8 cellular contexts compared by ENCODE assay signal in genomic region chr4:77156533-77156911, GRCh38. TPM values are rescaled to one million over a fixed set of nuclear protein-coding genes. Genes with fewer than 3 reads are reported as not detected.
DNase-seq lines count a peak whose midpoint lies in the region; FAIRE-seq and TF ChIP-seq lines count a peak whose summit lies in the region.

No MANE protein-coding gene starts in this region.

- peak; percentile 95 for FAIRE-seq in RCC 7860 (lab: Jason Lieb, UNC)

- peaks cover 28% of the 10 kb centered on the region for H3K79me2 ChIP-seq in GM23248 (ENCODE audit: insufficient read depth)
- peaks cover 21% of the 10 kb centered on the region; the same call in 1 of the 2 replicates for H3K79me2 ChIP-seq in Karpas-422 (ENCODE audit: low read length)

- H3K9me2 ChIP-seq in GM23248 (ENCODE audit: insufficient read depth) (no peaks in the 10 kb centered on the region), Karpas-422 (replicated peaks; ENCODE audit: insufficient read depth, low read length) (no peaks in the 10 kb centered on the region)

- H3K4me3 Mint-ChIP-seq in nephron: peak overlapping the region; percentile 94 to 98 (median 95)
- H3K4me3 Mint-ChIP-seq in stimulated activated naive CD8-positive, alpha-beta T cell treated with anti-CD3 and anti-CD28 coated beads, Interleukin-15, Interleukin-2, amounts not matched to agents 100 ng/mL and 50 ng/mL, for 24 hours: peak overlapping the region; percentile 99

- no peaks in the 10 kb centered on the region for H3K9me3 ChIP-seq in GM23248 (ENCODE audit: low read depth)
- no peaks in the 10 kb centered on the region for H3K9me3 ChIP-seq in Karpas-422 (ENCODE audit: low read length)

- H3K4me3 ChIP-seq in GM23248 (peak overlapping the region; percentile 99), Karpas-422 (ENCODE audit: low read length) (peak overlapping the region; percentile 76), fibroblast of the aortic adventitia (ENCODE audit: low read depth, low read length) (peak overlapping the region; percentile 97)

- peak overlapping the region; percentile 87 for H3K27ac ChIP-seq in GM23248
- H3K27ac ChIP-seq in Karpas-422 (ENCODE audit: low read length): peak overlapping the region; percentile 99

- peak overlapping the region; percentile 97 to 100 (median 100) for H3K27ac Mint-ChIP-seq in nephron
- H3K27ac Mint-ChIP-seq in stimulated activated naive CD8-positive, alpha-beta T cell treated with anti-CD3 and anti-CD28 coated beads, Interleukin-15, Interleukin-2, amounts not matched to agents 100 ng/mL and 50 ng/mL, for 24 hours: peak overlapping the region; percentile 96

- H3K9ac ChIP-seq in GM23248: peak overlapping the region; percentile 95
- H3K9ac ChIP-seq in Karpas-422 (ENCODE audit: low read length): peak overlapping the region; percentile 85

- H3K4me2 ChIP-seq in GM23248 (ENCODE audit: unreplicated experiment): peak overlapping the region; percentile 94
- H3K4me2 ChIP-seq in Karpas-422 (ENCODE audit: low read depth, low read length, poor library complexity, severe bottlenecking): peak overlapping the region; percentile 89

- peak overlapping the region; percentile 96 for H2AFZ ChIP-seq in GM23248
- peak overlapping the region; percentile 87; the same call in 1 of the 2 replicates for H2AFZ ChIP-seq in Karpas-422 (ENCODE audit: low read length)

- TF ChIP-seq CTCF in fibroblast of the aortic adventitia (IDR thresholded peaks at IDR 0.05; ENCODE audit: insufficient read depth, low read length): no peak
- TF ChIP-seq CTCF in nephron (IDR thresholded peaks at IDR 0.05; ENCODE audit: unreplicated experiment in 3 of 3): no peak

- H3K4me1 ChIP-seq in GM23248 (ENCODE audit: insufficient read depth) (peaks cover 15% of the 10 kb centered on the region), Karpas-422 (ENCODE audit: low read length) (peaks cover 62% of the 10 kb centered on the region)

- DNase-seq in EH (ENCODE audit: low read depth): peak; percentile 99
- DNase-seq in GM23248: peak; percentile 99
- DNase-seq in Karpas-422: peak; percentile 97
- DNase-seq in RCC 7860 (ENCODE audit: low spot score): peak; percentile 96
- peak; percentile 98 for DNase-seq in activated effector memory CD4-positive, alpha-beta T cell treated with anti-CD3 and anti-CD28 coated beads, Interleukin-2, amount 50 U/mL, for 16 hours
- peak; percentile 99 for DNase-seq in fibroblast of the aortic adventitia (ENCODE audit: low read depth)

- H3K4me1 Mint-ChIP-seq in nephron: peaks cover 32% of the 10 kb centered on the region
- H3K4me1 Mint-ChIP-seq in stimulated activated naive CD8-positive, alpha-beta T cell treated with anti-CD3 and anti-CD28 coated beads, Interleukin-15, Interleukin-2, amounts not matched to agents 100 ng/mL and 50 ng/mL, for 24 hours (ENCODE audit: low read depth): peaks cover 53% of the 10 kb centered on the region

- no peaks in the 10 kb centered on the region for H3K27me3 Mint-ChIP-seq in nephron (ENCODE audit: low read depth)
- H3K27me3 Mint-ChIP-seq in stimulated activated naive CD8-positive, alpha-beta T cell treated with anti-CD3 and anti-CD28 coated beads, Interleukin-15, Interleukin-2, amounts not matched to agents 100 ng/mL and 50 ng/mL, for 24 hours: no peaks in the 10 kb centered on the region

- H3K36me3 Mint-ChIP-seq in nephron (ENCODE audit: low read depth): peaks cover 20% of the 10 kb centered on the region
- H3K36me3 Mint-ChIP-seq in stimulated activated naive CD8-positive, alpha-beta T cell treated with anti-CD3 and anti-CD28 coated beads, Interleukin-15, Interleukin-2, amounts not matched to agents 100 ng/mL and 50 ng/mL, for 24 hours (ENCODE audit: low read depth): peaks cover under 1% of the 10 kb centered on the region

- no peaks in the 10 kb centered on the region for H3F3A ChIP-seq in GM23248 (ENCODE audit: insufficient read depth)

- H3K27me3 ChIP-seq in GM23248 (replicated peaks; ENCODE audit: insufficient read depth) (no peaks in the 10 kb centered on the region), Karpas-422 (ENCODE audit: low read length) (no peaks in the 10 kb centered on the region)

- H3K9me3 Mint-ChIP-seq in nephron: no peaks in the 10 kb centered on the region
- no peaks in the 10 kb centered on the region for H3K9me3 Mint-ChIP-seq in stimulated activated naive CD8-positive, alpha-beta T cell treated with anti-CD3 and anti-CD28 coated beads, Interleukin-15, Interleukin-2, amounts not matched to agents 100 ng/mL and 50 ng/mL, for 24 hours

- WGBS in GM23248 (ENCODE audit: low coverage in 1 of 2, low lambda C conversion rate in 2 of 2, missing lambda C conversion rate in 2 of 2), 2 experiments: 1 to 2% methylated on average over 17 of the region's 17 CpGs

- H4K20me1 ChIP-seq in GM23248 (ENCODE audit: insufficient read depth) (no peaks in the 10 kb centered on the region; the same call in 1 of the 2 replicates), Karpas-422 (ENCODE audit: insufficient read depth, low read depth, low read length) (no peaks in the 10 kb centered on the region; the same call in 1 of the 2 replicates)

- in situ Hi-C loops in GM23248 (cut with MboI): no loop called here

- H3K36me3 ChIP-seq in GM23248 (ENCODE audit: low read depth): peaks cover 20% of the 10 kb centered on the region
- peaks cover 12% of the 10 kb centered on the region for H3K36me3 ChIP-seq in Karpas-422 (ENCODE audit: insufficient read depth, low read length)

RNA-seq across cellular contexts. Expression of gene CCNG2, which starts 0.5 kb away (rescaled TPM):
- total RNA-seq in GM23248 (2014; rRNA removed; shearing (Covaris generic)): 34.0 and 40.0 TPM in 2 replicates
- polyA plus RNA-seq in GM23248 (2016; fragmentation: Nextera tagmentation; extraction: Ambion mirVana): 31.2 and 32.6 TPM in 2 replicates
- total RNA-seq in Karpas-422 (2014; rRNA removed; shearing (Covaris generic); ENCODE audit: low replicate concordance): 11.8 and 38.8 TPM in 2 replicates
- total RNA-seq in fibroblast of the aortic adventitia (ENCODE audit: low replicate concordance): 22.8 and 63.8 TPM in 2 replicates

Comparison
In these comparisons a context has a peak if more than half of its experiments do, and no peak if none do; other contexts are left out.
1. Peak in every context shown above with its lines: DNase-seq, H3K4me3 ChIP-seq and H3K27ac ChIP-seq.